ENCODE assay signal across 2 cellular contexts in genomic region chr1:206895320-206895719, GRCh38.
TF ChIP-seq lines count a peak whose summit lies in the region.

No MANE protein-coding gene starts in this region.

TF ChIP-seq in A549, 52 proteins besides CTCF, POLR2A, EP300 and RAD21:
- TF ChIP-seq EHF (CRISPR knock-in tag; IDR thresholded peaks at IDR 0.05): 0 out of 2 replicates have a peak, but pooled peaks have one; percentile 21
- TF ChIP-seq MAZ (IDR thresholded peaks at IDR 0.05; ENCODE audit: borderline replicate concordance, low read depth, low read length): no peak

TF ChIP-seq in IMR-90, 13 proteins besides CTCF, POLR2A, EP300 and RAD21:
- TF ChIP-seq FOS (IDR thresholded peaks at IDR 0.05; ENCODE audit: low read depth, low read length) (no peak), USF2 (IDR thresholded peaks at IDR 0.05; ENCODE audit: low read depth, low read length) (no peak), CEBPB (IDR thresholded peaks at IDR 0.05; ENCODE audit: low read depth, low read length) (no peak), NFE2L2 (IDR thresholded peaks at IDR 0.05; ENCODE audit: low read depth, low read length) (no peak), RFX5 (IDR thresholded peaks at IDR 0.05; ENCODE audit: low read depth, low read length) (no peak), MAFK (IDR thresholded peaks at IDR 0.05; ENCODE audit: low read depth, low read length) (no peak), RCOR1 (IDR thresholded peaks at IDR 0.05; ENCODE audit: insufficient replicate concordance, low read length) (no peak), SMC3 (IDR thresholded peaks at IDR 0.05; ENCODE audit: low read depth, low read length) (no peak), MAZ (IDR thresholded peaks at IDR 0.05; ENCODE audit: borderline replicate concordance, low read depth, low read length) (no peak), BHLHE40 (IDR thresholded peaks at IDR 0.05; ENCODE audit: low read depth, low read length) (no peak), CHD1 (IDR thresholded peaks at IDR 0.05; ENCODE audit: low read depth, low read length) (no peak), MXI1 (IDR thresholded peaks at IDR 0.05; ENCODE audit: borderline replicate concordance, low read depth, low read length) (no peak), ELK1 (IDR thresholded peaks at IDR 0.05; ENCODE audit: borderline replicate concordance, low read depth, low read length) (no peak)
TF ChIP-seq in IMR-90: peak in this region for 0.
